1 cellular context compared by ENCODE assay signal in genomic region chr17:6713130-6713917, GRCh38.
TF ChIP-seq lines count a peak whose summit lies in the region.

SLC13A5 (minus strand) TSS chr17:6713369; CDS start chr17:6713333, 36 bp downstream.

TF ChIP-seq in HepG2, 621 proteins besides CTCF, POLR2A, EP300 and RAD21 (continued from another document and continues in another):
- TF ChIP-seq HIC2 (CRISPR knock-in tag; IDR thresholded peaks at IDR 0.05; ENCODE audit: low read depth) (peak; percentile 66), ZNF281 (CRISPR knock-in tag; IDR thresholded peaks at IDR 0.05; ENCODE audit: borderline replicate concordance) (peak; percentile 62; the same call in 1 of the 2 replicates), U2AF2 (IDR thresholded peaks at IDR 0.05; ENCODE audit: low read depth, low read length) (0 out of 2 replicates have a peak, but pooled peaks have one; percentile 36), ZNF749 (CRISPR knock-in tag; IDR thresholded peaks at IDR 0.05; ENCODE audit: borderline replicate concordance) (0 out of 2 replicates have a peak, but pooled peaks have one; percentile 31), WIZ (CRISPR knock-in tag; IDR thresholded peaks at IDR 0.05) (no peak), HDAC2 (CRISPR knock-in tag; IDR thresholded peaks at IDR 0.05) (peak; percentile 63; the same call in 1 of the 2 replicates), ZFP36L1 (CRISPR knock-in tag; IDR thresholded peaks at IDR 0.05) (no peak; the same call in 1 of the 2 replicates), ATAD3A (CRISPR knock-in tag; IDR thresholded peaks at IDR 0.05) (no peak), SMARCE1 (IDR thresholded peaks at IDR 0.05; ENCODE audit: borderline replicate concordance) (no peak), ZFYVE20 (CRISPR knock-in tag; IDR thresholded peaks at IDR 0.05; ENCODE audit: borderline replicate concordance, low read depth) (0 out of 2 replicates have a peak, but pooled peaks have one; percentile 42), IRF1 (CRISPR knock-in tag; IDR thresholded peaks at IDR 0.05; ENCODE audit: low read depth) (no peak), IKZF4 (CRISPR knock-in tag; IDR thresholded peaks at IDR 0.05; ENCODE audit: borderline replicate concordance, low read depth, not compliant biosample characterization) (no peak), GFI1 (CRISPR knock-in tag; IDR thresholded peaks at IDR 0.05; ENCODE audit: borderline replicate concordance) (peak; percentile 54; the same call in 1 of the 2 replicates), STAG1 (CRISPR knock-in tag; IDR thresholded peaks at IDR 0.05) (peak; percentile 72), SMAD9 (CRISPR knock-in tag; IDR thresholded peaks at IDR 0.05) (no peak), LRRFIP1 (CRISPR knock-in tag; conservative IDR thresholded peaks at IDR 0.05) (no peak), ARHGAP35 (CRISPR knock-in tag; IDR thresholded peaks at IDR 0.05; ENCODE audit: borderline replicate concordance) (no peak; the same call in 1 of the 2 replicates), ZNF816 (CRISPR knock-in tag; IDR thresholded peaks at IDR 0.05; ENCODE audit: borderline replicate concordance) (no peak; the same call in 1 of the 2 replicates), TOE1 (CRISPR knock-in tag; IDR thresholded peaks at IDR 0.05) (no peak), ZEB1 (IDR thresholded peaks at IDR 0.05; ENCODE audit: insufficient replicate concordance, low read depth) (peak; percentile 12), TCF7 (IDR thresholded peaks at IDR 0.05; ENCODE audit: low read depth) (no peak), ZC3H4 (CRISPR knock-in tag; IDR thresholded peaks at IDR 0.05; ENCODE audit: borderline replicate concordance) (no peak), RFX1 (IDR thresholded peaks at IDR 0.05) (no peak), THAP8 (CRISPR knock-in tag; IDR thresholded peaks at IDR 0.05; ENCODE audit: borderline replicate concordance) (no peak), NFIB (CRISPR knock-in tag; IDR thresholded peaks at IDR 0.05; ENCODE audit: borderline replicate concordance) (no peak), SMYD3 (CRISPR knock-in tag; IDR thresholded peaks at IDR 0.05) (peak; percentile 92; the same call in 1 of the 2 replicates), SNAI1 (CRISPR knock-in tag; IDR thresholded peaks at IDR 0.05; ENCODE audit: borderline replicate concordance) (peak; percentile 67; the same call in 1 of the 2 replicates), SNRNP70 (IDR thresholded peaks at IDR 0.05; ENCODE audit: low read depth, low read length) (no peak), ZNF720 (CRISPR knock-in tag; IDR thresholded peaks at IDR 0.05) (no peak), TCF12 (IDR thresholded peaks at IDR 0.05) (no peak), TCF12 (CRISPR knock-in tag; IDR thresholded peaks at IDR 0.05) (peak; percentile 75), NCOR1 (IDR thresholded peaks at IDR 0.05; ENCODE audit: borderline replicate concordance, low read length) (peak; percentile 47; the same call in 1 of the 2 replicates), ZBTB42 (CRISPR knock-in tag; IDR thresholded peaks at IDR 0.05) (no peak; the same call in 1 of the 2 replicates), ZNF20 (CRISPR knock-in tag; IDR thresholded peaks at IDR 0.05) (no peak), ZNF329 (CRISPR knock-in tag; IDR thresholded peaks at IDR 0.05; ENCODE audit: low read depth) (no peak; the same call in 1 of the 2 replicates), HOXA9 (CRISPR knock-in tag; IDR thresholded peaks at IDR 0.05; ENCODE audit: borderline replicate concordance) (no peak), LCORL (IDR thresholded peaks at IDR 0.05) (no peak), LCORL (CRISPR knock-in tag; IDR thresholded peaks at IDR 0.05) (peak; percentile 99), CBX1 (IDR thresholded peaks at IDR 0.05; ENCODE audit: low read depth) (peak; percentile 58), NR3C1 (CRISPR knock-in tag; IDR thresholded peaks at IDR 0.05) (no peak), PATZ1 (CRISPR knock-in tag; IDR thresholded peaks at IDR 0.05) (peak; percentile 95), MLLT10 (CRISPR knock-in tag; IDR thresholded peaks at IDR 0.05) (no peak), ZNF788 (CRISPR knock-in tag; IDR thresholded peaks at IDR 0.05; ENCODE audit: borderline replicate concordance) (peak; percentile 61; the same call in 1 of the 2 replicates), ZNF24 (IDR thresholded peaks at IDR 0.05) (no peak), ZNF451 (CRISPR knock-in tag; IDR thresholded peaks at IDR 0.05) (no peak; the same call in 1 of the 2 replicates), ZNF780A (CRISPR knock-in tag; IDR thresholded peaks at IDR 0.05) (no peak), ZNF639 (CRISPR knock-in tag; conservative IDR thresholded peaks at IDR 0.05) (no peak; the same call in 1 of the 2 replicates), ZBTB7B (CRISPR knock-in tag; IDR thresholded peaks at IDR 0.05) (peak; percentile 95), ZNF414 (CRISPR knock-in tag; IDR thresholded peaks at IDR 0.05) (no peak), NR2C2 (CRISPR knock-in tag; IDR thresholded peaks at IDR 0.05; ENCODE audit: borderline replicate concordance) (no peak; the same call in 1 of the 2 replicates)
- TF ChIP-seq, protein P1, sequence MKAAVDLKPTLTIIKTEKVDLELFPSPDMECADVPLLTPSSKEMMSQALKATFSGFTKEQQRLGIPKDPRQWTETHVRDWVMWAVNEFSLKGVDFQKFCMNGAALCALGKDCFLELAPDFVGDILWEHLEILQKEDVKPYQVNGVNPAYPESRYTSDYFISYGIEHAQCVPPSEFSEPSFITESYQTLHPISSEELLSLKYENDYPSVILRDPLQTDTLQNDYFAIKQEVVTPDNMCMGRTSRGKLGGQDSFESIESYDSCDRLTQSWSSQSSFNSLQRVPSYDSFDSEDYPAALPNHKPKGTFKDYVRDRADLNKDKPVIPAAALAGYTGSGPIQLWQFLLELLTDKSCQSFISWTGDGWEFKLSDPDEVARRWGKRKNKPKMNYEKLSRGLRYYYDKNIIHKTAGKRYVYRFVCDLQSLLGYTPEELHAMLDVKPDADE (CRISPR knock-in tag; IDR thresholded peaks at IDR 0.05), result peak; percentile 79; the same call in 1 of the 2 replicates
- TF ChIP-seq, protein P2, sequence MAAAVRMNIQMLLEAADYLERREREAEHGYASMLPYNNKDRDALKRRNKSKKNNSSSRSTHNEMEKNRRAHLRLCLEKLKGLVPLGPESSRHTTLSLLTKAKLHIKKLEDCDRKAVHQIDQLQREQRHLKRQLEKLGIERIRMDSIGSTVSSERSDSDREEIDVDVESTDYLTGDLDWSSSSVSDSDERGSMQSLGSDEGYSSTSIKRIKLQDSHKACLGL (CRISPR knock-in tag; IDR thresholded peaks at IDR 0.05), result no peak
